Comparison of ENCODE assay signal across 29 cellular contexts in genomic region chr22:33101550-33101949, GRCh38. TPM values are rescaled to one million over a fixed set of nuclear protein-coding genes. Genes with fewer than 3 reads are reported as not detected.
"Had no signal": no experiment of that assay in that cellular context is flagged by ENCODE, and none has a peak within 500 bp of the region (broad histone marks: within the 10 kb centered on the region; RNA-seq: fewer than 3 reads in every experiment).

No MANE protein-coding gene starts in this region.

- H3K4me3 Mint-ChIP-seq: dendritic cell treated with granulocyte-macrophage colony-stimulating factor and Interleukin-4, amounts not matched to agents 40 ng/mL and 50 ng/mL, for 4 days; effector memory CD8-positive, alpha-beta T cell; endodermal cell; mesothelial cell of epicardium; naive B cell had no signal

- H3K36me3 ChIP-seq: colonic mucosa, esophagus squamous epithelium, gastrocnemius medialis, heart right ventricle, left lung, lower lobe of right lung had no signal

- DNase-seq: colonic mucosa; cortex of kidney; effector CD8-positive, alpha-beta T cell; effector memory CD8-positive, alpha-beta T cell; endodermal cell; erythroblast; esophagus squamous epithelium; foreskin fibroblast; foreskin melanocyte; gastrocnemius medialis; glutamatergic neuron; head of caudate nucleus; heart right ventricle; hippocampal formation; left cardiac atrium; left lung; left ventricle myocardium superior; lower lobe of right lung; mesenchymal stem cell; mucosa of descending colon; naive B cell had no signal

- ATAC-seq: effector memory CD8-positive, alpha-beta T cell; esophagus mucosa; gastrocnemius medialis; heart right ventricle; left cardiac atrium; left lung; left ventricle myocardium superior; lower lobe of right lung; mucosa of descending colon had no signal

- H3K27me3 ChIP-seq: colonic mucosa had no signal

- H3K4me1 ChIP-seq: colonic mucosa, gastrocnemius medialis, heart right ventricle, left lung, lower lobe of right lung had no signal

- H3K9me3 Mint-ChIP-seq: dendritic cell treated with granulocyte-macrophage colony-stimulating factor and Interleukin-4, amounts not matched to agents 40 ng/mL and 50 ng/mL, for 4 days; mesothelial cell of epicardium had no signal

- H3K27me3 Mint-ChIP-seq: dendritic cell treated with granulocyte-macrophage colony-stimulating factor and Interleukin-4, amounts not matched to agents 40 ng/mL and 50 ng/mL, for 4 days had no signal

- H3K4me3 ChIP-seq: colonic mucosa, esophagus squamous epithelium, gastrocnemius medialis, heart right ventricle, left lung, lower lobe of right lung, mucosa of descending colon had no signal

- H3K4me1 Mint-ChIP-seq: endodermal cell had no signal

- H3K36me3 Mint-ChIP-seq: mesothelial cell of epicardium had no signal

- H3K27ac ChIP-seq: colonic mucosa, epithelial cell of prostate, esophagus squamous epithelium, gastrocnemius medialis, heart right ventricle, left lung, lower lobe of right lung had no signal

- H3K27ac Mint-ChIP-seq: dendritic cell treated with granulocyte-macrophage colony-stimulating factor and Interleukin-4, amounts not matched to agents 40 ng/mL and 50 ng/mL, for 4 days; effector memory CD8-positive, alpha-beta T cell; endodermal cell; mesothelial cell of epicardium had no signal

- H3K9me3 ChIP-seq: colonic mucosa, gastrocnemius medialis, lower lobe of right lung, mucosa of descending colon had no signal

RNA-seq across cellular contexts. Expression of gene SYN3, which starts 43.4 kb away (rescaled TPM):
- total RNA-seq: esophagus mucosa, glomerular endothelial cell, kidney epithelial cell, left ventricle myocardium superior, myocyte had no signal
- polyA plus RNA-seq: keratinocyte had no signal
